In genomic region chr18:1884623-1885022, GRCh38 we compare ENCODE assay signal across 10 cellular contexts.
"Had no signal": no experiment of that assay in that cellular context is flagged by ENCODE, and none has a peak within 500 bp of the region (broad histone marks: within the 10 kb centered on the region; RNA-seq: fewer than 3 reads in every experiment).

No MANE protein-coding gene starts in this region.

- H3K4me2 ChIP-seq: GM23338 had no signal

- H3K4me3 Mint-ChIP-seq: GM23338, H9, HFFc6 had no signal

- FAIRE-seq: H1, H54 had no signal

- ATAC-seq: GM23338 had no signal

- H3K27ac ChIP-seq: GM23248 had no signal

- H3K27ac Mint-ChIP-seq: GM23338, H9, HFFc6 had no signal

- H2AFZ ChIP-seq: GM23248, GM23338 had no signal

- H3K36me3 ChIP-seq: HAP-1 had no signal

- H3K4me3 ChIP-seq: GM23248, GM23338, HAP-1 had no signal

- H3K9me3 ChIP-seq: HAP-1 had no signal

- H3K4me1 ChIP-seq: HAP-1 had no signal

- DNase-seq: GM23248, GOT3, H7, H9, HCEC 1CT, HFFc6 had no signal

- H3K9ac ChIP-seq: GM23248 had no signal
